Comparison of ENCODE assay signal across 19 cellular contexts in genomic region chr13:93956416-93956815, GRCh38.
DNase-seq lines count a peak whose midpoint lies in the region; ATAC-seq and TF ChIP-seq lines count a peak whose summit lies in the region.
"Had no signal": no experiment of that assay in that cellular context is flagged by ENCODE, and none has a peak within 500 bp of the region (broad histone marks: within the 10 kb centered on the region; RNA-seq: fewer than 3 reads in every experiment).

No MANE protein-coding gene starts in this region.

- ATAC-seq in left lobe of liver: peak; percentile 37
- ATAC-seq in HG03097 (IDR thresholded peaks at IDR 0.05; ENCODE audit: low FRiP score, unreplicated experiment): no peak
- ATAC-seq in activated T-cell treated with anti-CD3 and anti-CD28 coated beads, Interleukin-2, amount 50 U/mL, for 72 hours (replicated peaks in 1 of 2): no peak
- ATAC-seq: CD8-positive, alpha-beta T cell; Right ventricle myocardium inferior had no signal

- H3K27ac Mint-ChIP-seq in chondrocyte (ENCODE audit: unreplicated experiment): peak overlapping the region; percentile 62
- H3K27ac Mint-ChIP-seq in activated T-cell treated with anti-CD3 and anti-CD28 coated beads, Interleukin-2, amount 50 U/mL, for 72 hours: no peak overlapping the region
- H3K27ac Mint-ChIP-seq: CD8-positive, alpha-beta T cell; HFFc6 had no signal

- peak; percentile 76 for DNase-seq in NCI-H1694 treated with DMSO at 0.1 percent for 48 hours (lab: John Stamatoyannopoulos, UW)
- no peak for DNase-seq in chondrocyte (ENCODE audit: low spot score)
- no peak for DNase-seq in left lobe of liver (ENCODE audit: low spot score)
- no peak for DNase-seq in NK-92 treated with Interleukin-12 subunit alpha and Interleukin-12 subunit beta, amount 100 ng/mL, for 24 hours (lab: John Stamatoyannopoulos, UW)
- no peak for DNase-seq in midbrain (lab: John Stamatoyannopoulos, UW)
- DNase-seq in activated T-cell treated with anti-CD3 and anti-CD28 coated beads, Interleukin-2, amount 50 U/mL, for 72 hours: no peak
- DNase-seq: Calu3; CD8-positive, alpha-beta T cell; GF-D8; H7; HFFc6; NCI-H1417 treated with DMSO at 0.1 percent for 48 hours; NCI-H2029; NCI-H524 treated with DMSO at 0.1 percent for 48 hours; Peyer's patch had no signal

- no peak overlapping the region for H3K4me3 Mint-ChIP-seq in chondrocyte (ENCODE audit: unreplicated experiment)
- H3K4me3 Mint-ChIP-seq in activated T-cell treated with anti-CD3 and anti-CD28 coated beads, Interleukin-2, amount 50 U/mL, for 72 hours: no peak overlapping the region
- H3K4me3 Mint-ChIP-seq: CD8-positive, alpha-beta T cell; HFFc6 had no signal

- H3K27ac ChIP-seq in 22Rv1: peak overlapping the region; percentile 41
- H3K27ac ChIP-seq: BLaER1 treated with 17β-estradiol and CSF1 and Interleukin-3, amounts not matched to agents 10 nM and 100 nM; Peyer's patch had no signal

- no peaks in the 10 kb centered on the region for H3K27me3 Mint-ChIP-seq in chondrocyte (ENCODE audit: low read depth)
- peaks cover 5% of the 10 kb centered on the region for H3K27me3 Mint-ChIP-seq in activated T-cell treated with anti-CD3 and anti-CD28 coated beads, Interleukin-2, amount 50 U/mL, for 72 hours (ENCODE audit: low read depth)

- no peaks in the 10 kb centered on the region for H3K36me3 Mint-ChIP-seq in chondrocyte (ENCODE audit: low read depth)
- no peaks in the 10 kb centered on the region for H3K36me3 Mint-ChIP-seq in activated T-cell treated with anti-CD3 and anti-CD28 coated beads, Interleukin-2, amount 50 U/mL, for 72 hours (ENCODE audit: insufficient read depth in 2 of 2)
- H3K36me3 Mint-ChIP-seq: CD8-positive, alpha-beta T cell had no signal

- H3K9me3 Mint-ChIP-seq in chondrocyte (ENCODE audit: low read depth): peaks cover 14% of the 10 kb centered on the region
- H3K9me3 Mint-ChIP-seq in activated T-cell treated with anti-CD3 and anti-CD28 coated beads, Interleukin-2, amount 50 U/mL, for 72 hours: peaks cover 0 to 2% of the 10 kb centered on the region in 2 donors
- H3K9me3 Mint-ChIP-seq: CD8-positive, alpha-beta T cell; HFFc6 had no signal

- TF ChIP-seq CTCF in 22Rv1 (IDR thresholded peaks at IDR 0.05) (no peak), chondrocyte (IDR thresholded peaks at IDR 0.05) (no peak)

- peaks cover 27% of the 10 kb centered on the region for H3K4me1 Mint-ChIP-seq in chondrocyte (ENCODE audit: low read depth)
- H3K4me1 Mint-ChIP-seq in activated T-cell treated with anti-CD3 and anti-CD28 coated beads, Interleukin-2, amount 50 U/mL, for 72 hours (ENCODE audit: low read depth): no peaks in the 10 kb centered on the region
